ENCODE assay signal across 33 cellular contexts in the genomic region with DNA sequence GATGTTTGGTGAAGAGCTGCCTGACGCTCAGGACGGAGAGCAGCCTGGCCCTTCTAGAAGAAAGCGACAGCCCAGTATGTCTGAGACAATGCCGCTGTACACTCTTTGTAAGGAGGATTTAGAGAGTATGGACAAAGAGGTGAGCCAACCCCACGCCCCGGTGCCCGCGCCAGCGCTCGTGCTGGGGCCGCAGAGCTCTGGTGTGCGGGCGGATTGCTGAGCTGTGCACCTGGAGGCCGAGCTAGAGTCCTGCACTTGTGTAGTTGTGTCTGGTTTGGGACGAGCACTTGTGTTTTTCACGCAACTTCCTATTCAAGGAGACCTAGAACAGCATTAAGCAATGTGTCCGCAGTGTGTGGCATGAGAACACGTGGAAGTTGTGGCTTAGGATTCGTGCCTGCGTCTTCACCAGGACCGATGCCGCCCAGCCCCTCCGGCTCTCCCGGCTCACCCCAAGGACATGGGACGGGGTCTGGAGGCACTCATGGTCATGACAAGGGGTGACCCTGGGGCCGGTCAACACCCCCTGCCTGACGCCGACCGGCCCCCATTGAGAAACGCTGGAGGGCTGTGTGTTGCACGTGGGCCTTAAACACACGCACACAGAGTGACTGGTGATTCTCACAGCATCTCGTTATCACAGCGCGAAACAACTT.
"Had no signal": no experiment of that assay in that cellular context is flagged by ENCODE, and none has a peak within 500 bp of the region (broad histone marks: within the 10 kb centered on the region; RNA-seq: fewer than 3 reads in every experiment).

No MANE protein-coding gene starts in this region.

- H3K4me1 Mint-ChIP-seq: activated B cell treated with CpG ODN at 0.5 μM for 24 hours had no signal

- H3K4me3 ChIP-seq: adrenal gland, body of pancreas, breast epithelium had no signal

- H3K27ac ChIP-seq: adrenal gland, body of pancreas, brain microvascular endothelial cell, breast epithelium, VCaP had no signal

- H3K36me3 ChIP-seq: breast epithelium had no signal

- H3K27ac Mint-ChIP-seq: activated B cell treated with CpG ODN at 0.5 μM for 24 hours; activated CD4-positive, alpha-beta memory T cell treated with anti-CD3 and anti-CD28 coated beads for 36 hours; activated CD4-positive, alpha-beta T cell treated with anti-CD3 and anti-CD28 coated beads, Interleukin-2, amount 10 ng/mL, durations not matched to agents 24 days and 14 days; activated CD8-positive, alpha-beta T cell treated with anti-CD3 and anti-CD28 coated beads for 36 hours; activated naive CD4-positive, alpha-beta T cell treated with anti-CD3 and anti-CD28 coated beads for 36 hours; activated naive CD8-positive, alpha-beta T cell treated with anti-CD3 and anti-CD28 coated beads for 36 hours; activated T-cell treated with anti-CD3 and anti-CD28 coated beads, Interleukin-2, amount 50 U/mL, for 72 hours; activated T-helper 1 cell treated with anti-CD3 and anti-CD28 coated beads, Interleukin-12 subunit alpha, Interleukin-12 subunit beta, Interleukin-2, Interleukin-4 antibody, amounts not matched to agents 30 ng/mL and 10 ng/mL and 1 ng/mL, durations not matched to agents 14 hours and 24 hours and 36 hours; activated T-helper 17 cell treated with anti-CD3 and anti-CD28 coated beads, Interleukin-2, amount 50 U/mL, for 72 hours; T-cell; T-helper 2 cell treated with Interferon-gamma antibody and Interleukin-4, amounts not matched to agents 5 μg/mL and 100 μg/mL, for 36 hours had no signal

- ATAC-seq: activated CD8-positive, alpha-beta T cell treated with anti-CD3 and anti-CD28 coated beads for 36 hours; activated T-cell treated with anti-CD3 and anti-CD28 coated beads, Interleukin-2, amount 50 U/mL, for 4 hours; activated T-cell treated with anti-CD3 and anti-CD28 coated beads, Interleukin-2, amount 50 U/mL, for 72 hours; activated T-helper 17 cell treated with anti-CD3 and anti-CD28 coated beads, Interleukin-2, amount 50 U/mL, for 72 hours; body of pancreas; T-cell had no signal

- H3K4me1 ChIP-seq: adrenal gland, body of pancreas, breast epithelium had no signal

- H3K27me3 ChIP-seq: adrenal gland, body of pancreas, brain microvascular endothelial cell, breast epithelium had no signal

- DNase-seq: activated B cell treated with CpG ODN at 0.5 μM for 24 hours; activated CD4-positive, alpha-beta memory T cell treated with anti-CD3 and anti-CD28 coated beads for 36 hours; activated CD4-positive, alpha-beta T cell treated with anti-CD3 and anti-CD28 coated beads for 4 hours; activated CD4-positive, alpha-beta T cell treated with anti-CD3 and anti-CD28 coated beads, Interleukin-2, amount 10 ng/mL, durations not matched to agents 24 days and 14 days; activated CD4-positive, alpha-beta T cell treated with anti-CD3 and anti-CD28 coated beads, Interleukin-2, amount 50 U/mL, for 1 hour; activated CD4-positive, alpha-beta T cell treated with anti-CD3 and anti-CD28 coated beads, Interleukin-2, amount 50 U/mL, for 4 hours; activated CD4-positive, CD25-positive, alpha-beta regulatory T cell treated with anti-CD3 and anti-CD28 coated beads, Interleukin-2, amount 50 U/mL, for 72 hours; activated CD8-positive, alpha-beta memory T cell treated with anti-CD3 and anti-CD28 coated beads, Interleukin-2, amount 50 U/mL, for 4 hours; activated CD8-positive, alpha-beta T cell treated with anti-CD3 and anti-CD28 coated beads for 36 hours; activated effector memory CD4-positive, alpha-beta T cell treated with anti-CD3 and anti-CD28 coated beads, Interleukin-2, amount 50 U/mL, for 16 hours; activated gamma-delta T cell treated with Interleukin-2 at 50 U/mL for 16 hours; activated naive CD4-positive, alpha-beta T cell; activated naive CD4-positive, alpha-beta T cell treated with anti-CD3 and anti-CD28 coated beads for 36 hours; activated naive CD4-positive, alpha-beta T cell treated with anti-CD3 and anti-CD28 coated beads, Interleukin-2, amount 50 U/mL, for 16 hours; activated naive CD8-positive, alpha-beta T cell treated with anti-CD3 and anti-CD28 coated beads for 36 hours; activated T-cell treated with anti-CD3 and anti-CD28 coated beads for 4 hours; activated T-cell treated with anti-CD3 and anti-CD28 coated beads, Interleukin-2, amount 50 U/mL, for 4 hours; activated T-cell treated with anti-CD3 and anti-CD28 coated beads, Interleukin-2, amount 50 U/mL, for 72 hours; adrenal gland; amniotic stem cell; aorta; body of pancreas; brain microvascular endothelial cell; central memory CD4-positive, alpha-beta T cell; cerebellar nuclear complex; T-cell; T-helper 2 cell; T-helper 9 cell had no signal

- H3K9me3 Mint-ChIP-seq: activated T-helper 17 cell treated with anti-CD3 and anti-CD28 coated beads, Interleukin-2, amount 50 U/mL, for 72 hours had no signal

- H3K27me3 Mint-ChIP-seq: activated B cell treated with CpG ODN at 0.5 μM for 24 hours; activated CD4-positive, alpha-beta memory T cell treated with anti-CD3 and anti-CD28 coated beads for 36 hours; activated CD4-positive, alpha-beta T cell treated with anti-CD3 and anti-CD28 coated beads, Interleukin-2, amount 10 ng/mL, durations not matched to agents 24 days and 14 days; activated CD8-positive, alpha-beta T cell treated with anti-CD3 and anti-CD28 coated beads for 36 hours; activated naive CD8-positive, alpha-beta T cell treated with anti-CD3 and anti-CD28 coated beads for 36 hours; activated T-helper 17 cell treated with anti-CD3 and anti-CD28 coated beads, Interleukin-2, amount 50 U/mL, for 72 hours; T-cell had no signal

- H3K4me3 Mint-ChIP-seq: activated B cell treated with CpG ODN at 0.5 μM for 24 hours; activated CD4-positive, alpha-beta memory T cell treated with anti-CD3 and anti-CD28 coated beads for 36 hours; activated CD4-positive, alpha-beta T cell treated with anti-CD3 and anti-CD28 coated beads, Interleukin-2, amount 10 ng/mL, durations not matched to agents 24 days and 14 days; activated CD8-positive, alpha-beta T cell treated with anti-CD3 and anti-CD28 coated beads for 36 hours; activated naive CD4-positive, alpha-beta T cell treated with anti-CD3 and anti-CD28 coated beads for 36 hours; activated naive CD8-positive, alpha-beta T cell treated with anti-CD3 and anti-CD28 coated beads for 36 hours; activated T-cell treated with anti-CD3 and anti-CD28 coated beads, Interleukin-2, amount 50 U/mL, for 4 hours; activated T-cell treated with anti-CD3 and anti-CD28 coated beads, Interleukin-2, amount 50 U/mL, for 72 hours; activated T-helper 1 cell treated with anti-CD3 and anti-CD28 coated beads, Interleukin-12 subunit alpha, Interleukin-12 subunit beta, Interleukin-2, Interleukin-4 antibody, amounts not matched to agents 30 ng/mL and 10 ng/mL and 1 ng/mL, durations not matched to agents 14 hours and 24 hours and 36 hours; activated T-helper 17 cell treated with anti-CD3 and anti-CD28 coated beads, Interleukin-2, amount 50 U/mL, for 72 hours; T-helper 2 cell treated with Interferon-gamma antibody and Interleukin-4, amounts not matched to agents 5 μg/mL and 100 μg/mL, for 36 hours had no signal
